Comparison of ENCODE assay signal across 9 cellular contexts in genomic region chr11:113730887-113731726, GRCh38. TPM values are rescaled to one million over a fixed set of nuclear protein-coding genes. Genes with fewer than 3 reads are reported as not detected.
A peak's percentile ranks its signal among the peaks of the same experiment; 100 is the strongest.
DNase-seq lines count a peak whose midpoint lies in the region; ATAC-seq, FAIRE-seq and TF ChIP-seq lines count a peak whose summit lies in the region.
"Had no signal": no experiment of that assay in that cellular context is flagged by ENCODE, and none has a peak within 500 bp of the region (broad histone marks: within the 10 kb centered on the region; RNA-seq: fewer than 3 reads in every experiment).

No MANE protein-coding gene starts in this region.

- DNase-seq in Ammon's horn (ENCODE audit: low spot score) (peak; percentile 87), HFF-Myc (ENCODE audit: extremely low read depth, low read depth) (peak; percentile 21), OCI-M1 (lab: John Stamatoyannopoulos, UW) (peak; percentile 87), endothelial cell of umbilical vein (ENCODE audit: low read depth, low spot score) (peak; percentile 18), mucosa of gallbladder (ENCODE audit: low spot score) (peak; percentile 45)
- no peak for DNase-seq in activated CD4-positive, alpha-beta T cell treated with anti-CD3 and anti-CD28 coated beads, Interleukin-2, amount 50 U/mL, for 1 hour
- DNase-seq in activated naive CD4-positive, alpha-beta T cell (lab: John Stamatoyannopoulos, UW) = no peak

- dilution Hi-C loops in endothelial cell of umbilical vein (cut with MboI; ENCODE audit: extremely low pct_ligation_motif_present, low sequenced_read_pairs) = no loop called here

- CTCF ChIA-PET in endothelial cell of umbilical vein (lab: Charles Lee) = interaction anchor here (0.7 to 2.7 kb wide), 6 partner anchors 8 to 1143 kb away, joined by 3 to 10 read pairs (median 4); partner anchors contain the start of gene TTC12

- intact Hi-C loops in endothelial cell of umbilical vein (cut with micrococcal nuclease) = loop anchor here (2.0 kb wide), 1 partner anchor 426 kb away; no protein-coding TSS in a partner anchor

- POLR2A ChIA-PET in endothelial cell of umbilical vein (lab: Charles Lee) = no interaction called here

- H3K9ac ChIP-seq in endothelial cell of umbilical vein (replicated peaks; ENCODE audit: extremely low read depth, insufficient read depth, low read length) = no peak overlapping the region

- H3K36me3 ChIP-seq in endothelial cell of umbilical vein (ENCODE audit: control insufficient read depth in 2 of 2, extremely low read depth in 1 of 2, insufficient read depth in 2 of 2, low read length in 2 of 2) = peaks cover 5 to 14% of the 10 kb centered on the region in 2 experiments

- TF ChIP-seq POLR2A in endothelial cell of umbilical vein (IDR thresholded peaks at IDR 0.05; ENCODE audit: low read depth, low read length) = no peak

- no peaks in the 10 kb centered on the region for H3K9me3 ChIP-seq in endothelial cell of umbilical vein (replicated peaks; ENCODE audit: control insufficient read depth, insufficient read depth, low read length)

- H3K79me2 ChIP-seq in endothelial cell of umbilical vein (ENCODE audit: control insufficient read depth, insufficient read depth, low read length) = no peaks in the 10 kb centered on the region

- peak; percentile 64 for FAIRE-seq in endothelial cell of umbilical vein (lab: Jason Lieb, UNC)

- no peak for ATAC-seq in GM21528 (IDR thresholded peaks at IDR 0.05; ENCODE audit: low FRiP score, unreplicated experiment)

- no TSS peak for BruUV-seq in endothelial cell of umbilical vein (replicated peaks; lab: Mats Ljungman, UMichigan)

- TF ChIP-seq CTCF in HFF-Myc (IDR thresholded peaks at IDR 0.05; ENCODE audit: low read depth, low read length, missing control alignments) = peak; percentile 49
- TF ChIP-seq CTCF in endothelial cell of umbilical vein (IDR thresholded peaks at IDR 0.05; ENCODE audit: extremely low read depth in 1 of 2, insufficient read depth in 1 of 2, low read depth in 1 of 2, low read length in 2 of 2) = no peak

- no peaks in the 10 kb centered on the region for H3K9me1 ChIP-seq in endothelial cell of umbilical vein (replicated peaks; ENCODE audit: control insufficient read depth, extremely low read depth, insufficient read depth, low read length)

- H3K27ac ChIP-seq in endothelial cell of umbilical vein (ENCODE audit: insufficient read depth, low read depth, low read length) = no peak overlapping the region

- H3K4me2 ChIP-seq in endothelial cell of umbilical vein (ENCODE audit: insufficient read depth, low read length) = no peak overlapping the region

- H3K27me3 ChIP-seq in endothelial cell of umbilical vein (ENCODE audit: control insufficient read depth in 2 of 2, insufficient read depth in 2 of 2, low read length in 2 of 2) = no peaks in the 10 kb centered on the region

- H3K4me3 ChIP-seq in HFF-Myc (replicated peaks; ENCODE audit: low read depth, low read length) = no peak overlapping the region
- H3K4me3 ChIP-seq in endothelial cell of umbilical vein (replicated peaks in 1 of 3; ENCODE audit: insufficient read depth in 1 of 3, low read depth in 1 of 3, low read length in 3 of 3) = no peak overlapping the region

- no peaks in the 10 kb centered on the region for H3K4me1 ChIP-seq in endothelial cell of umbilical vein (ENCODE audit: control insufficient read depth, extremely low read depth, insufficient read depth, low read length)

- H2AFZ ChIP-seq in endothelial cell of umbilical vein (ENCODE audit: low read depth, low read length) = no peak overlapping the region

- H4K20me1 ChIP-seq in endothelial cell of umbilical vein (replicated peaks; ENCODE audit: control insufficient read depth, extremely low read depth, insufficient read depth, low read length) = no peaks in the 10 kb centered on the region

TF ChIP-seq in endothelial cell of umbilical vein, 7 proteins besides CTCF, POLR2A, EP300 and RAD21:
- no peak for TF ChIP-seq MAX (IDR thresholded peaks at IDR 0.05; ENCODE audit: insufficient read depth, insufficient read length)
- no peak for TF ChIP-seq POLR2AphosphoS5 (IDR thresholded peaks at IDR 0.05; ENCODE audit: insufficient read depth, low read depth, low read length)
- TF ChIP-seq MYC (IDR thresholded peaks at IDR 0.05; ENCODE audit: low read depth, low read length) = no peak
- TF ChIP-seq GATA2 (IDR thresholded peaks at IDR 0.05; ENCODE audit: insufficient read depth, insufficient read length, low read depth, low read length) = no peak
- TF ChIP-seq EZH2 (IDR thresholded peaks at IDR 0.05; ENCODE audit: borderline replicate concordance, low read depth, low read length, severe bottlenecking) = no peak
- TF ChIP-seq FOS (IDR thresholded peaks at IDR 0.05; ENCODE audit: borderline replicate concordance, insufficient read depth, low read length) = no peak
- TF ChIP-seq JUN (IDR thresholded peaks at IDR 0.05; ENCODE audit: borderline replicate concordance, insufficient read depth, insufficient read length, low read depth) = no peak

RNA-seq across cellular contexts. Expression of gene TMPRSS5, which starts 25.0 kb away (rescaled TPM):
- total RNA-seq in endothelial cell of umbilical vein (0.58 and 0.64 TPM in 2 replicates), mucosa of gallbladder (2.0 TPM)
- 0.40 and 0.48 TPM in 2 replicates for polyA plus RNA-seq in endothelial cell of umbilical vein
- 0.10 and 0.12 TPM in 2 replicates for polyA plus RNA-seq in endothelial cell of umbilical vein (2011; cell fraction: cytosol; rRNA removed)
- 1.9 and 2.6 TPM in 2 replicates for polyA plus RNA-seq in endothelial cell of umbilical vein (2011; cell fraction: nucleus; rRNA removed)
- 0.23 and 0.33 TPM in 2 replicates for polyA plus RNA-seq in endothelial cell of umbilical vein (2012)
- polyA minus RNA-seq in endothelial cell of umbilical vein = 0.19 and 1.0 TPM in 2 replicates
- polyA minus RNA-seq in endothelial cell of umbilical vein (2011; cell fraction: cytosol; rRNA and poly(A)+ RNA removed) = not detected
- polyA minus RNA-seq in endothelial cell of umbilical vein (2011; cell fraction: nucleus; rRNA and poly(A)+ RNA removed) = 0.82 and 2.2 TPM in 2 replicates

RNA-seq across cellular contexts. Expression of gene ZW10, which starts 42.4 kb away (rescaled TPM):
- total RNA-seq in endothelial cell of umbilical vein = 22.1 and 22.9 TPM in 2 replicates
- 6.4 and 7.5 TPM in 2 replicates for polyA plus RNA-seq in endothelial cell of umbilical vein
- 12.4 TPM in 2 replicates for polyA plus RNA-seq in endothelial cell of umbilical vein (2011; cell fraction: cytosol; rRNA removed)
- 11.2 and 13.0 TPM in 2 replicates for polyA plus RNA-seq in endothelial cell of umbilical vein (2011; cell fraction: nucleus; rRNA removed)
- polyA plus RNA-seq in endothelial cell of umbilical vein (2012) = 17.0 and 24.8 TPM in 2 replicates
- 14.8 and 14.9 TPM in 2 replicates for polyA minus RNA-seq in endothelial cell of umbilical vein
- polyA minus RNA-seq in endothelial cell of umbilical vein (2011; cell fraction: cytosol; rRNA and poly(A)+ RNA removed) = 13.6 TPM
- polyA minus RNA-seq in endothelial cell of umbilical vein (2011; cell fraction: nucleus; rRNA and poly(A)+ RNA removed) = 15.1 and 18.4 TPM in 2 replicates
- 10.3 TPM for total RNA-seq in mucosa of gallbladder

RNA-seq across cellular contexts. Expression of gene CLDN25, which starts 48.5 kb away (rescaled TPM):
- total RNA-seq in endothelial cell of umbilical vein (not detected in 2 replicates), mucosa of gallbladder (not detected)
- not detected in 2 replicates for polyA plus RNA-seq in endothelial cell of umbilical vein
- not detected in 2 replicates for polyA plus RNA-seq in endothelial cell of umbilical vein (2011; cell fraction: cytosol; rRNA removed)
- not detected in 2 replicates for polyA plus RNA-seq in endothelial cell of umbilical vein (2011; cell fraction: nucleus; rRNA removed)
- not detected in 2 replicates for polyA plus RNA-seq in endothelial cell of umbilical vein (2012)
- polyA minus RNA-seq in endothelial cell of umbilical vein = not detected in 2 replicates
- not detected for polyA minus RNA-seq in endothelial cell of umbilical vein (2011; cell fraction: cytosol; rRNA and poly(A)+ RNA removed)
- not detected in 2 replicates for polyA minus RNA-seq in endothelial cell of umbilical vein (2011; cell fraction: nucleus; rRNA and poly(A)+ RNA removed)
- polyA plus RNA-seq: thymus had no signal

Comparison
In these comparisons a context has a peak if more than half of its experiments do, and no peak if none do; other contexts are left out.
1. DNase-seq: peak in Ammon's horn (single experiment), HFF-Myc (single experiment), OCI-M1 (single experiment), endothelial cell of umbilical vein (single experiment) and mucosa of gallbladder (single experiment); none in activated CD4-positive, alpha-beta T cell treated with anti-CD3 and anti-CD28 coated beads, Interleukin-2, amount 50 U/mL, for 1 hour (single experiment) and activated naive CD4-positive, alpha-beta T cell (0 of 4).